13 cellular contexts compared by ENCODE assay signal in the genomic region with DNA sequence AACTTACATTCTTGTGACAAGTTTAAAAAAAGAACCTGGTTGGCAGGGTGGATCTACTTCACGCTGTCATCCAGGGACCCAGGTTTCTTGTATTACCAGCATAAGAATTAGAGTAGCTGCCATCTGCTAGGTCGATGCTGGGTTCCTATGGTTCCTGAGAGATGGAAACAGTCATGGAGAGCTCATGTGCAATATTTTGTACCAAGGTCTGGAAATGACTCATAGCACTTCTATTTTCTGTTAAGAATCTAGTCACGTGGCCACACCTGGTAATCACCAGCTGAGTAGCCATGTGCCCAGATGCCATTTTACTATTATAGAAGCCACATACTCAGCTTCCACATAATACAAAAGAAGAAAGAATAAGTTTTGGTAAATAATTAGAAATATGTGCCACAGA.
"Had no signal": no experiment of that assay in that cellular context is flagged by ENCODE, and none has a peak within 500 bp of the region (broad histone marks: within the 10 kb centered on the region; RNA-seq: fewer than 3 reads in every experiment).

No MANE protein-coding gene starts in this region.

- DNase-seq: activated CD4-positive, CD25-positive, alpha-beta regulatory T cell; activated naive CD4-positive, alpha-beta T cell treated with anti-CD3 and anti-CD28 coated beads, Interleukin-2, amount 10 ng/mL, durations not matched to agents 7 days and 5 days; erythroblast; islet precursor cell; naive thymus-derived CD8-positive, alpha-beta T cell; posterior cingulate gyrus; stimulated activated CD4-positive, alpha-beta T cell treated with anti-CD3 and anti-CD28 coated beads, Interleukin-2, amount 100 ng/mL, for 48 hours; stimulated activated naive CD4-positive, alpha-beta T cell treated with Interleukin-2 at 50 U/mL for 16 hours; substantia nigra had no signal

- H3K27me3 ChIP-seq: cardiac muscle cell, tibial nerve, vagina had no signal

- H3K9me3 ChIP-seq: tibial nerve, vagina had no signal

- H3K36me3 ChIP-seq: cardiac muscle cell, tibial nerve, vagina had no signal

- H3K4me3 ChIP-seq: cardiac muscle cell, tibial nerve, vagina had no signal

- ATAC-seq: left lobe of liver; naive thymus-derived CD8-positive, alpha-beta T cell had no signal

- H3K4me1 ChIP-seq: vagina had no signal

- H3K27ac ChIP-seq: cardiac muscle cell, tibial nerve, vagina had no signal
